ENCODE assay signal across 1 cellular context in the genomic region with DNA sequence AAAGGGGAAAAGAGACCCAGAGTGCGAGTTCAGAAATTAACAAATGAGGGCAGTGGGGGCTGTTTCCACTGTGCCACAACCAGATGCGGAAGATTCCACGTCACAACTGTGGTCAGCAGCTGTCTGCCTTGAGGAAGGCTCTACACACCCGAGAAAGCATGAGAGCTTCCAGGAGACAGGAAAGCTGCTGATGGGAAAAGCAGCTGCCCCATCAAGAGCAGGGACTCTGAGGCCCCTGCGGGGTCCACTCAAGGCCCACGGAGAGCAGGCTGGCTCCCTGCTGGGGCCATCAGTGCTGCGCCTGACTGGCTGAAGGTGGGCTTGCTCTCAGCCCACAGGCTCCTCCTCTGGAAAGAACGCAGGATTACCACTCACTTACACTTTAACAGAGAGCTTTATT.
TF ChIP-seq lines count a peak whose summit lies in the region.

No MANE protein-coding gene starts in this region.

TF ChIP-seq in WTC11, 78 proteins besides CTCF, POLR2A, EP300 and RAD21:
- TF ChIP-seq MYBL2 (CRISPR knock-in tag; IDR thresholded peaks at IDR 0.05) (no peak), HMGA2 (CRISPR knock-in tag; IDR thresholded peaks at IDR 0.05) (no peak), ETV6 (CRISPR knock-in tag; IDR thresholded peaks at IDR 0.05) (no peak), NFE2L1 (CRISPR knock-in tag; IDR thresholded peaks at IDR 0.05) (no peak), MXD4 (CRISPR knock-in tag; IDR thresholded peaks at IDR 0.05; ENCODE audit: borderline replicate concordance) (no peak), OVOL2 (CRISPR knock-in tag; IDR thresholded peaks at IDR 0.05; ENCODE audit: borderline replicate concordance) (no peak), FOXJ3 (CRISPR knock-in tag; IDR thresholded peaks at IDR 0.05; ENCODE audit: borderline replicate concordance) (no peak), GABPB1 (CRISPR knock-in tag; IDR thresholded peaks at IDR 0.05) (no peak), NR1H2 (CRISPR knock-in tag; IDR thresholded peaks at IDR 0.05) (no peak), ELF4 (CRISPR knock-in tag; IDR thresholded peaks at IDR 0.05; ENCODE audit: low read depth) (no peak), ZNF416 (CRISPR knock-in tag; IDR thresholded peaks at IDR 0.05) (no peak), EMX1 (CRISPR knock-in tag; IDR thresholded peaks at IDR 0.05) (no peak), IRF1 (CRISPR knock-in tag; IDR thresholded peaks at IDR 0.05) (no peak)
- TF ChIP-seq, protein P1, sequence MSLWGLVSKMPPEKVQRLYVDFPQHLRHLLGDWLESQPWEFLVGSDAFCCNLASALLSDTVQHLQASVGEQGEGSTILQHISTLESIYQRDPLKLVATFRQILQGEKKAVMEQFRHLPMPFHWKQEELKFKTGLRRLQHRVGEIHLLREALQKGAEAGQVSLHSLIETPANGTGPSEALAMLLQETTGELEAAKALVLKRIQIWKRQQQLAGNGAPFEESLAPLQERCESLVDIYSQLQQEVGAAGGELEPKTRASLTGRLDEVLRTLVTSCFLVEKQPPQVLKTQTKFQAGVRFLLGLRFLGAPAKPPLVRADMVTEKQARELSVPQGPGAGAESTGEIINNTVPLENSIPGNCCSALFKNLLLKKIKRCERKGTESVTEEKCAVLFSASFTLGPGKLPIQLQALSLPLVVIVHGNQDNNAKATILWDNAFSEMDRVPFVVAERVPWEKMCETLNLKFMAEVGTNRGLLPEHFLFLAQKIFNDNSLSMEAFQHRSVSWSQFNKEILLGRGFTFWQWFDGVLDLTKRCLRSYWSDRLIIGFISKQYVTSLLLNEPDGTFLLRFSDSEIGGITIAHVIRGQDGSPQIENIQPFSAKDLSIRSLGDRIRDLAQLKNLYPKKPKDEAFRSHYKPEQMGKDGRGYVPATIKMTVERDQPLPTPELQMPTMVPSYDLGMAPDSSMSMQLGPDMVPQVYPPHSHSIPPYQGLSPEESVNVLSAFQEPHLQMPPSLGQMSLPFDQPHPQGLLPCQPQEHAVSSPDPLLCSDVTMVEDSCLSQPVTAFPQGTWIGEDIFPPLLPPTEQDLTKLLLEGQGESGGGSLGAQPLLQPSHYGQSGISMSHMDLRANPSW (CRISPR knock-in tag; conservative IDR thresholded peaks at IDR 0.05; ENCODE audit: low read depth): no peak
